ENCODE assay signal across 1 cellular context in genomic region chr6:26659360-26660095, GRCh38.
A peak's percentile ranks its signal among the peaks of the same experiment; 100 is the strongest.
TF ChIP-seq lines count a peak whose summit lies in the region.

Gene ZNF322, minus strand, starts transcription at chr6:26659746. Its CDS starts 21,193 bp downstream, at chr6:26638553.

TF ChIP-seq in GM12878, 131 proteins besides CTCF, POLR2A, EP300 and RAD21 (continued from another document):
- 0 out of 4 replicates have a peak, but pooled peaks of 1 of the 2 experiments have one; percentile 28 for TF ChIP-seq IKZF2 (IDR thresholded peaks at IDR 0.05)
- TF ChIP-seq, protein P1, sequence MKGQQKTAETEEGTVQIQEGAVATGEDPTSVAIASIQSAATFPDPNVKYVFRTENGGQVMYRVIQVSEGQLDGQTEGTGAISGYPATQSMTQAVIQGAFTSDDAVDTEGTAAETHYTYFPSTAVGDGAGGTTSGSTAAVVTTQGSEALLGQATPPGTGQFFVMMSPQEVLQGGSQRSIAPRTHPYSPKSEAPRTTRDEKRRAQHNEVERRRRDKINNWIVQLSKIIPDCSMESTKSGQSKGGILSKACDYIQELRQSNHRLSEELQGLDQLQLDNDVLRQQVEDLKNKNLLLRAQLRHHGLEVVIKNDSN (IDR thresholded peaks at IDR 0.05; ENCODE audit: borderline replicate concordance, extremely low read length, insufficient read depth, low read depth, low read length), result peak; percentile 81
- TF ChIP-seq PML (IDR thresholded peaks at IDR 0.05; ENCODE audit: low read length), result peak; percentile 44; the same call in 1 of the 2 replicates
- 0 out of 2 replicates have a peak, but pooled peaks have one; percentile 35 for TF ChIP-seq SMARCA5 (IDR thresholded peaks at IDR 0.05)
- TF ChIP-seq, protein P2, sequence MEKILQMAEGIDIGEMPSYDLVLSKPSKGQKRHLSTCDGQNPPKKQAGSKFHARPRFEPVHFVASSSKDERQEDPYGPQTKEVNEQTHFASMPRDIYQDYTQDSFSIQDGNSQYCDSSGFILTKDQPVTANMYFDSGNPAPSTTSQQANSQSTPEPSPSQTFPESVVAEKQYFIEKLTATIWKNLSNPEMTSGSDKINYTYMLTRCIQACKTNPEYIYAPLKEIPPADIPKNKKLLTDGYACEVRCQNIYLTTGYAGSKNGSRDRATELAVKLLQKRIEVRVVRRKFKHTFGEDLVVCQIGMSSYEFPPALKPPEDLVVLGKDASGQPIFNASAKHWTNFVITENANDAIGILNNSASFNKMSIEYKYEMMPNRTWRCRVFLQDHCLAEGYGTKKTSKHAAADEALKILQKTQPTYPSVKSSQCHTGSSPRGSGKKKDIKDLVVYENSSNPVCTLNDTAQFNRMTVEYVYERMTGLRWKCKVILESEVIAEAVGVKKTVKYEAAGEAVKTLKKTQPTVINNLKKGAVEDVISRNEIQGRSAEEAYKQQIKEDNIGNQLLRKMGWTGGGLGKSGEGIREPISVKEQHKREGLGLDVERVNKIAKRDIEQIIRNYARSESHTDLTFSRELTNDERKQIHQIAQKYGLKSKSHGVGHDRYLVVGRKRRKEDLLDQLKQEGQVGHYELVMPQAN (conservative IDR thresholded peaks at IDR 0.05), result peak; percentile 58; the same call in 1 of the 2 replicates
- TF ChIP-seq SP1 (IDR thresholded peaks at IDR 0.05; ENCODE audit: low read depth, low read length), result peak; percentile 67
- TF ChIP-seq RELA (IDR thresholded peaks at IDR 0.05; ENCODE audit: borderline replicate concordance, partially characterized antibody), result peak; percentile 34
- TF ChIP-seq RUNX3 (IDR thresholded peaks at IDR 0.05; ENCODE audit: low read length), result 0 out of 2 replicates have a peak, but pooled peaks have one; percentile 26
- 0 out of 3 replicates have a peak, but pooled peaks have one; percentile 11 for TF ChIP-seq POU2F2 (IDR thresholded peaks at IDR 0.05; ENCODE audit: borderline replicate concordance, low read depth, low read length)
- TF ChIP-seq SMAD5 (IDR thresholded peaks at IDR 0.05; ENCODE audit: low read depth), result peak; percentile 75; the same call in 1 of the 2 replicates
- TF ChIP-seq YY1 (IDR thresholded peaks at IDR 0.05; ENCODE audit: low read depth, low read length), result peak; percentile 37; the same call in 1 of the 2 replicates
- 0 out of 2 replicates have a peak, but pooled peaks have one; percentile 30 for TF ChIP-seq DPF2 (IDR thresholded peaks at IDR 0.05)
- peak; percentile 66; the same call in 1 of the 2 replicates for TF ChIP-seq POLR2AphosphoS5 (IDR thresholded peaks at IDR 0.05; ENCODE audit: low read length)
- peak; percentile 55; the same call in 1 of the 2 replicates for TF ChIP-seq TAF1 (IDR thresholded peaks at IDR 0.05; ENCODE audit: borderline replicate concordance, low read depth, low read length)
- TF ChIP-seq ZBTB4 (CRISPR knock-in tag; IDR thresholded peaks at IDR 0.05), result peak; percentile 41; the same call in 1 of the 2 replicates
- peak in 1 of 2 experiments; percentile 63; a peak in 1 of 4 replicates for TF ChIP-seq BHLHE40 (IDR thresholded peaks at IDR 0.05; ENCODE audit: borderline replicate concordance in 1 of 2, low read depth in 2 of 2, low read length in 1 of 2)
- peak; percentile 95 for TF ChIP-seq RAD51 (IDR thresholded peaks at IDR 0.05)
- TF ChIP-seq, protein P3, sequence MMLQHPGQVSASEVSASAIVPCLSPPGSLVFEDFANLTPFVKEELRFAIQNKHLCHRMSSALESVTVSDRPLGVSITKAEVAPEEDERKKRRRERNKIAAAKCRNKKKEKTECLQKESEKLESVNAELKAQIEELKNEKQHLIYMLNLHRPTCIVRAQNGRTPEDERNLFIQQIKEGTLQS (IDR thresholded peaks at IDR 0.05; ENCODE audit: borderline replicate concordance, extremely low read depth, low read depth, low read length), result peak; percentile 16; the same call in 1 of the 2 replicates
- TF ChIP-seq POLR2AphosphoS2 (IDR thresholded peaks at IDR 0.05; ENCODE audit: low read depth, low read length), result 0 out of 2 replicates have a peak, but pooled peaks have one; percentile 39
- TF ChIP-seq GATAD2B (conservative IDR thresholded peaks at IDR 0.05; ENCODE audit: low read depth), result 0 out of 2 replicates have a peak, but pooled peaks have one; percentile 46
- peak in 1 of 2 experiments; percentile 90; a peak in 2 of 3 replicates for TF ChIP-seq EGR1 (IDR thresholded peaks at IDR 0.05; ENCODE audit: borderline replicate concordance in 1 of 2, low read depth in 2 of 2, low read length in 2 of 2)
